Comparison of ENCODE assay signal across 11 cellular contexts in genomic region chr10:7541137-7542087, GRCh38.
DNase-seq lines count a peak whose midpoint lies in the region; TF ChIP-seq lines count a peak whose summit lies in the region.
"Had no signal": no experiment of that assay in that cellular context is flagged by ENCODE, and none has a peak within 500 bp of the region (broad histone marks: within the 10 kb centered on the region; RNA-seq: fewer than 3 reads in every experiment).

No MANE protein-coding gene starts in this region.

- no peaks in the 10 kb centered on the region for H3K9me3 ChIP-seq in trophoblast cell (ENCODE audit: insufficient read depth, low read depth, low read length)
- no peaks in the 10 kb centered on the region for H3K9me3 ChIP-seq in CD8-positive, alpha-beta memory T cell (ENCODE audit: low read length)

- H3K4me1 Mint-ChIP-seq in CD8-positive, alpha-beta memory T cell: peaks cover 9 to 10% (median 10%) of the 10 kb centered on the region in 3 donors

- H3K4me1 ChIP-seq in trophoblast cell (ENCODE audit: control insufficient read depth in 1 of 2, insufficient read depth in 2 of 2, low read length in 2 of 2): peaks cover 7 to 8% of the 10 kb centered on the region in 2 experiments
- H3K4me1 ChIP-seq in CD8-positive, alpha-beta memory T cell (ENCODE audit: insufficient read depth, low read length): peaks cover 4% of the 10 kb centered on the region

- no peak overlapping the region for H3K18ac ChIP-seq in trophoblast cell (ENCODE audit: low read length)

- TF ChIP-seq CTCF in AG10803 (conservative IDR thresholded peaks at IDR 0.05; ENCODE audit: low read length) (0 out of 2 replicates have a peak, but pooled peaks have one; percentile 1), astrocyte of the spinal cord (IDR thresholded peaks at IDR 0.05; ENCODE audit: low read depth, low read length) (no peak)

- no peaks in the 10 kb centered on the region for H3K27me3 ChIP-seq in trophoblast cell (ENCODE audit: insufficient read depth, low read length)
- H3K27me3 ChIP-seq in CD8-positive, alpha-beta memory T cell (ENCODE audit: insufficient read depth, low read length, poor library complexity, severe bottlenecking): no peaks in the 10 kb centered on the region
- H3K27me3 ChIP-seq: tibial nerve had no signal

- H2BK120ac ChIP-seq in trophoblast cell (ENCODE audit: insufficient read depth, low read length, poor library complexity): no peak overlapping the region

- H4K91ac ChIP-seq in trophoblast cell (ENCODE audit: low read depth, low read length): peak overlapping the region; percentile 63

- H3K4me3 Mint-ChIP-seq in CD8-positive, alpha-beta memory T cell: no peak overlapping the region
- H3K4me3 Mint-ChIP-seq: activated T-helper 1 cell treated with anti-CD3 and anti-CD28 coated beads, Interleukin-12 subunit alpha, Interleukin-12 subunit beta, Interleukin-2, Interleukin-4 antibody, amounts not matched to agents 30 ng/mL and 10 ng/mL and 1 ng/mL, durations not matched to agents 14 hours and 24 hours and 36 hours; effector memory CD8-positive, alpha-beta T cell had no signal

- no peak overlapping the region for H2AFZ ChIP-seq in trophoblast cell (ENCODE audit: insufficient read depth, low read length, poor library complexity)

- no peak overlapping the region for H4K8ac ChIP-seq in trophoblast cell (ENCODE audit: low read depth, low read length)

- no peak overlapping the region for H2BK12ac ChIP-seq in trophoblast cell (ENCODE audit: low read length)

- no peak overlapping the region for H3K27ac Mint-ChIP-seq in CD8-positive, alpha-beta memory T cell
- H3K27ac Mint-ChIP-seq: activated T-helper 1 cell treated with anti-CD3 and anti-CD28 coated beads, Interleukin-12 subunit alpha, Interleukin-12 subunit beta, Interleukin-2, Interleukin-4 antibody, amounts not matched to agents 30 ng/mL and 10 ng/mL and 1 ng/mL, durations not matched to agents 14 hours and 24 hours and 36 hours; effector memory CD8-positive, alpha-beta T cell had no signal

- no peak overlapping the region for H3K4ac ChIP-seq in trophoblast cell (ENCODE audit: low read depth, low read length)

- peak overlapping the region; percentile 15 for H3K4me2 ChIP-seq in trophoblast cell (ENCODE audit: low read length)

- H3K79me1 ChIP-seq in trophoblast cell (ENCODE audit: low read length): peaks cover 2% of the 10 kb centered on the region

- H3K79me2 ChIP-seq in trophoblast cell (ENCODE audit: control insufficient read depth, insufficient read depth, low read length, poor library complexity): no peaks in the 10 kb centered on the region

- POLR2A ChIA-PET in CD8-positive, alpha-beta memory T cell (lab: Charles Lee): no interaction called here

- peaks cover 0 to 10% (median 6%) of the 10 kb centered on the region in 5 donors for H3K9me3 Mint-ChIP-seq in CD8-positive, alpha-beta memory T cell

- H3K14ac ChIP-seq in trophoblast cell (ENCODE audit: low read length): no peak overlapping the region

- in situ Hi-C loops in astrocyte of the spinal cord (cut with HindIII; ENCODE audit: low sequenced_read_pairs): no loop called here

- no peak overlapping the region for H3K9ac ChIP-seq in trophoblast cell (ENCODE audit: low read length)

- H4K12ac ChIP-seq in trophoblast cell (ENCODE audit: low read depth, low read length): no peak overlapping the region

- CTCF ChIA-PET in CD8-positive, alpha-beta memory T cell (lab: Charles Lee): interaction anchor here (0.6 kb wide), 1 partner anchor 59 kb away, joined by 3 read pairs; no protein-coding TSS in a partner anchor

- peaks cover 0 to 21% (median 2%) of the 10 kb centered on the region in 3 donors for H3K36me3 Mint-ChIP-seq in CD8-positive, alpha-beta memory T cell

- H2AK5ac ChIP-seq in trophoblast cell (ENCODE audit: low read length): no peak overlapping the region

- DNase-seq in AG10803 (ENCODE audit: low read depth) (peak; percentile 53), astrocyte of the spinal cord (ENCODE audit: low read depth, low spot score) (peak; percentile 60), iPS DF 19.7 (ENCODE audit: low read depth, low spot score) (peak; percentile 67), trophoblast cell (peak; percentile 98 to 99), foreskin melanocyte (no peak), NCI-H2227 treated with DMSO at 0.1 percent for 48 hours (lab: John Stamatoyannopoulos, UW) (no peak)
- DNase-seq in activated CD4-positive, alpha-beta T cell treated with anti-CD3 and anti-CD28 coated beads for 48 hours: no peak
- no peak for DNase-seq in CD8-positive, alpha-beta memory T cell
- DNase-seq: effector memory CD8-positive, alpha-beta T cell had no signal

- H2BK5ac ChIP-seq in trophoblast cell (ENCODE audit: low read depth, low read length, poor library complexity): no peak overlapping the region

- no peaks in the 10 kb centered on the region for H3K36me3 ChIP-seq in trophoblast cell (ENCODE audit: control insufficient read depth in 1 of 2, insufficient read depth in 2 of 2, low read length in 2 of 2)
- no peaks in the 10 kb centered on the region for H3K36me3 ChIP-seq in CD8-positive, alpha-beta memory T cell (ENCODE audit: insufficient read depth, low read length)
- H3K36me3 ChIP-seq: tibial nerve had no signal

- peak overlapping the region; percentile 52 for H3K27ac ChIP-seq in trophoblast cell (ENCODE audit: low read depth, low read length)
- H3K27ac ChIP-seq in CD8-positive, alpha-beta memory T cell (ENCODE audit: low read depth, low read length): no peak overlapping the region

- H3K4me3 ChIP-seq in AG10803 (ENCODE audit: low read length): no peak overlapping the region
- no peak overlapping the region for H3K4me3 ChIP-seq in astrocyte of the spinal cord (ENCODE audit: low read depth, low read length)
- no peak overlapping the region for H3K4me3 ChIP-seq in trophoblast cell (ENCODE audit: low read depth, low read length)
- no peak overlapping the region for H3K4me3 ChIP-seq in CD8-positive, alpha-beta memory T cell (ENCODE audit: low read length)
- H3K4me3 ChIP-seq: tibial nerve had no signal

- H3K23ac ChIP-seq in trophoblast cell (ENCODE audit: low read length): no peak overlapping the region

- WGBS in trophoblast cell (ENCODE audit: extremely low coverage, insufficient coverage, insufficient read length): no CpG with 5 or more reads among the region's 22 CpGs

- peaks cover 2 to 3% of the 10 kb centered on the region in 2 donors for H3K27me3 Mint-ChIP-seq in CD8-positive, alpha-beta memory T cell
- H3K27me3 Mint-ChIP-seq: effector memory CD8-positive, alpha-beta T cell had no signal

Comparison
In these comparisons a context has a peak if more than half of its experiments do, and no peak if none do; other contexts are left out.
1. DNase-seq: peak in AG10803 (single experiment), astrocyte of the spinal cord (single experiment), iPS DF 19.7 (single experiment) and trophoblast cell (2 of 2); none in foreskin melanocyte (single experiment), NCI-H2227 treated with DMSO at 0.1 percent for 48 hours (single experiment), activated CD4-positive, alpha-beta T cell treated with anti-CD3 and anti-CD28 coated beads for 48 hours (single experiment) and CD8-positive, alpha-beta memory T cell (0 of 5).